ENCODE assay signal across 8 cellular contexts in the genomic region with DNA sequence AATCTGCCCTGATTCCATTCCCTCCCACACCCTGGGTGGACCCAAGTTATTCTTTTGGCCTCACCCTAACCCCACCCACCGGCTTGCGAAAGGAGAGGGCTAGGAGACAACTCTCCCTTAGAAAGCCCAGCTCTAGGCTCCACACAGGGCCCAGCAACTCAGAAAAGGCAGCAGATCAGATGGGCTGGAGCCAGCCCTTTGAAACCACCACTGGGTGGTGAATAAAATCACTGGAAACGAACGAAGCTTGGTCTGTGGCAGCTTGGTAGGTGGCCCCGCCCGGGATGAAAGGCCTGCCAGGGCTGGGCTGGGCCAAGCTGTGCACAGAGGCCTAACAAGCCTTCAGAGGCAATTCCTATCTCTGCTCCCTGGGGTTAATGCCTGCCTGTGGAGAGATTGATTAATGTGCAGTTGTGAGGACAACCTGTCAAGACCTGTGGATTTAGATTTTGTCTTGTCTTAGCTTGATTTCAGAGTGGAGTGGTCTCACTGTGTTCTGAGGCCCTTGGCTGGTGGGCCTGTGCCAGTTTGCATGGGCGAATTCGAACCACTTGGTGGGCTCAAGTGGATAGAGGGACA. TPM values are rescaled to one million over a fixed set of nuclear protein-coding genes. Genes with fewer than 3 reads are reported as not detected.
DNase-seq lines count a peak whose midpoint lies in the region; ATAC-seq and FAIRE-seq lines count a peak whose summit lies in the region.

No MANE protein-coding gene starts in this region.

- no peaks in the 10 kb centered on the region for H3K9me3 ChIP-seq in CD8-positive, alpha-beta memory T cell (ENCODE audit: low read length)

- no peaks in the 10 kb centered on the region for H3K9me3 Mint-ChIP-seq in CD8-positive, alpha-beta memory T cell

- H3K4me3 ChIP-seq in CD8-positive, alpha-beta memory T cell (ENCODE audit: low read length), result no peak overlapping the region

- CTCF ChIA-PET in CD8-positive, alpha-beta memory T cell (lab: Charles Lee), result interaction anchor here (2.2 to 3.6 kb wide), 3 partner anchors 9 to 306 kb away, joined by 8 to 18 read pairs (median 17); a partner anchor contains a TSS

- intact Hi-C loops in posterior vena cava (cut with DNase I), result no loop called here

- H3K36me3 ChIP-seq in CD8-positive, alpha-beta memory T cell (ENCODE audit: insufficient read depth, low read length), result no peaks in the 10 kb centered on the region

- H3K27ac ChIP-seq in CD8-positive, alpha-beta memory T cell (ENCODE audit: low read depth, low read length), result peak overlapping the region; percentile 44

- H3K27me3 ChIP-seq in CD8-positive, alpha-beta memory T cell (ENCODE audit: insufficient read depth, low read length, poor library complexity, severe bottlenecking), result no peaks in the 10 kb centered on the region

- H3K36me3 Mint-ChIP-seq in CD8-positive, alpha-beta memory T cell, result no peaks in the 10 kb centered on the region

- H3K27me3 Mint-ChIP-seq in CD8-positive, alpha-beta memory T cell, result no peaks in the 10 kb centered on the region

- H3K4me3 Mint-ChIP-seq in CD8-positive, alpha-beta memory T cell, result no peak overlapping the region

- peaks cover 49% of the 10 kb centered on the region for H3K4me1 ChIP-seq in CD8-positive, alpha-beta memory T cell (ENCODE audit: insufficient read depth, low read length)

- POLR2A ChIA-PET in CD8-positive, alpha-beta memory T cell (lab: Charles Lee), result no interaction called here

- peak; percentile 75 for FAIRE-seq in RCC 7860 (lab: Jason Lieb, UNC)

- ATAC-seq in GM18519 (IDR thresholded peaks at IDR 0.05; ENCODE audit: low FRiP score, unreplicated experiment) (no peak), HG03097 (IDR thresholded peaks at IDR 0.05; ENCODE audit: low FRiP score, unreplicated experiment) (no peak), GM18858 (IDR thresholded peaks at IDR 0.05; ENCODE audit: unreplicated experiment) (no peak)

- DNase-seq in CD8-positive, alpha-beta memory T cell, result no peak
- peak; percentile 78 for DNase-seq in RCC 7860 (ENCODE audit: low spot score)
- peak; percentile 57 for DNase-seq in fibroblast of gingiva (ENCODE audit: low read depth)
- DNase-seq in posterior vena cava (ENCODE audit: low spot score), result peak; percentile 94
- DNase-seq in activated T-cell treated with anti-CD3 and anti-CD28 coated beads for 4 hours, result no peak

- H3K27ac Mint-ChIP-seq in CD8-positive, alpha-beta memory T cell, result peak overlapping the region in 6 of 8 donors; percentile 64 to 89 (median 82)

- peaks cover 42 to 72% (median 60%) of the 10 kb centered on the region in 3 donors for H3K4me1 Mint-ChIP-seq in CD8-positive, alpha-beta memory T cell

RNA-seq across cellular contexts. Expression of a gene that starts 38.8 kb away (rescaled TPM):
- total RNA-seq in CD8-positive, alpha-beta memory T cell, result 100 to 1,000 TPM; 174 to 180 TPM
- 24.8 TPM for polyA plus RNA-seq in CD8-positive, alpha-beta memory T cell
- total RNA-seq in posterior vena cava, result 10 to 100 TPM; 87.8 to 89.9 TPM

Comparison
In these comparisons a context has a peak if more than half of its experiments do, and no peak if none do; other contexts are left out.
1. DNase-seq: peak in RCC 7860 (single experiment), fibroblast of gingiva (single experiment) and posterior vena cava (single experiment); none in CD8-positive, alpha-beta memory T cell (0 of 5) and activated T-cell treated with anti-CD3 and anti-CD28 coated beads for 4 hours (single experiment).